Comparison of ENCODE assay signal across 18 cellular contexts in genomic region chr1:24126023-24126671, GRCh38. TPM values are rescaled to one million over a fixed set of nuclear protein-coding genes. Genes with fewer than 3 reads are reported as not detected.
DNase-seq lines count a peak whose midpoint lies in the region; ATAC-seq, FAIRE-seq and TF ChIP-seq lines count a peak whose summit lies in the region.
"Had no signal": no experiment of that assay in that cellular context is flagged by ENCODE, and none has a peak within 500 bp of the region (broad histone marks: within the 10 kb centered on the region; RNA-seq: fewer than 3 reads in every experiment).

No MANE protein-coding gene starts in this region.

- H3K9me3 Mint-ChIP-seq in mesothelial cell of epicardium: peaks cover 13% of the 10 kb centered on the region
- H3K9me3 Mint-ChIP-seq: neural crest cell had no signal

- intact Hi-C loops in endothelial cell of umbilical vein (cut with micrococcal nuclease) (no loop called here), OCI-LY7 (cut with micrococcal nuclease; ENCODE audit: unreplicated experiment) (no loop called here), lower lobe of right lung (cut with DNase I) (no loop called here)

- H3K4me1 Mint-ChIP-seq in mesothelial cell of epicardium: no peaks in the 10 kb centered on the region
- H3K4me1 Mint-ChIP-seq: neural crest cell had no signal

- TF ChIP-seq CTCF in endothelial cell of umbilical vein (IDR thresholded peaks at IDR 0.05; ENCODE audit: extremely low read depth in 1 of 2, insufficient read depth in 1 of 2, low read depth in 1 of 2, low read length in 2 of 2): no peak
- TF ChIP-seq CTCF in OCI-LY7 (conservative IDR thresholded peaks at IDR 0.05; ENCODE audit: low read length): no peak
- no peak for TF ChIP-seq CTCF in mesothelial cell of epicardium (IDR thresholded peaks at IDR 0.05; ENCODE audit: unreplicated experiment)
- no peak for TF ChIP-seq CTCF in lower lobe of right lung (IDR thresholded peaks at IDR 0.05)

- H3K27me3 ChIP-seq in MG63 (no peaks in the 10 kb centered on the region), endothelial cell of umbilical vein (ENCODE audit: control insufficient read depth in 2 of 2, insufficient read depth in 2 of 2, low read length in 2 of 2) (no peaks in the 10 kb centered on the region), lower lobe of right lung (ENCODE audit: low read depth) (no peaks in the 10 kb centered on the region)
- H3K27me3 ChIP-seq: adrenal gland had no signal

- CTCF ChIA-PET in endothelial cell of umbilical vein (lab: Charles Lee): interaction anchor here (1.0 to 1.6 kb wide), 5 partner anchors 10 to 55 kb away, joined by 3 to 8 read pairs (median 5); partner anchors contain the start of gene MYOM3
- CTCF ChIA-PET in OCI-LY7 (lab: Charles Lee; ENCODE audit: unreplicated experiment): no interaction called here

- H4K20me1 ChIP-seq in endothelial cell of umbilical vein (replicated peaks; ENCODE audit: control insufficient read depth, extremely low read depth, insufficient read depth, low read length) (no peaks in the 10 kb centered on the region), OCI-LY7 (ENCODE audit: insufficient read depth, low read length) (no peaks in the 10 kb centered on the region)

- BruUV-seq in endothelial cell of umbilical vein (replicated peaks; lab: Mats Ljungman, UMichigan) (no TSS peak), OCI-LY7 (replicated peaks; lab: Mats Ljungman, UMichigan) (no TSS peak)

- H3K9me1 ChIP-seq in endothelial cell of umbilical vein (replicated peaks; ENCODE audit: control insufficient read depth, extremely low read depth, insufficient read depth, low read length): no peaks in the 10 kb centered on the region

- TF ChIP-seq POLR2A in endothelial cell of umbilical vein (IDR thresholded peaks at IDR 0.05; ENCODE audit: low read depth, low read length): no peak

- no peaks in the 10 kb centered on the region for H3K9me2 ChIP-seq in OCI-LY7 (ENCODE audit: insufficient read depth, low read length)

- no peaks in the 10 kb centered on the region for H3K79me2 ChIP-seq in endothelial cell of umbilical vein (ENCODE audit: control insufficient read depth, insufficient read depth, low read length)
- H3K79me2 ChIP-seq in OCI-LY7 (ENCODE audit: insufficient read depth, low read depth, low read length): no peaks in the 10 kb centered on the region

- H3K4me1 ChIP-seq in endothelial cell of umbilical vein (ENCODE audit: control insufficient read depth, extremely low read depth, insufficient read depth, low read length): no peaks in the 10 kb centered on the region
- no peaks in the 10 kb centered on the region for H3K4me1 ChIP-seq in OCI-LY7 (ENCODE audit: insufficient read depth, low read length, poor library complexity, severe bottlenecking)
- no peaks in the 10 kb centered on the region for H3K4me1 ChIP-seq in lower lobe of right lung
- H3K4me1 ChIP-seq: adrenal gland, spleen had no signal

- H3K4me3 ChIP-seq in MG63 (no peak overlapping the region), endothelial cell of umbilical vein (replicated peaks in 1 of 3; ENCODE audit: insufficient read depth in 1 of 3, low read depth in 1 of 3, low read length in 3 of 3) (no peak overlapping the region), OCI-LY7 (ENCODE audit: low read depth, low read length, poor library complexity, severe bottlenecking) (no peak overlapping the region), lower lobe of right lung (no peak overlapping the region)
- H3K4me3 ChIP-seq: adrenal gland, spleen, thoracic aorta had no signal

- DNase-seq in EH (ENCODE audit: low read depth) (peak; percentile 55), MG63 (peak; percentile 38), endothelial cell of umbilical vein (ENCODE audit: low read depth, low spot score) (peak; percentile 14), lung microvascular endothelial cell (ENCODE audit: low read depth in 2 of 2) (peak; percentile 27 to 53), OCI-LY7 (ENCODE audit: low spot score) (no peak), mesothelial cell of epicardium (ENCODE audit: low spot score in 2 of 2, unreplicated experiment in 2 of 2) (no peak), NCI-H1048 (lab: John Stamatoyannopoulos, UW) (no peak), lower lobe of right lung (no peak)
- DNase-seq: activated T-cell treated with anti-CD3 and anti-CD28 coated beads, Interleukin-2, amount 50 U/mL, for 1 hour; adrenal gland; NK-92 treated with Interleukin-12 subunit alpha and Interleukin-12 subunit beta, amount 100 ng/mL, for 24 hours; spleen had no signal

- no peak overlapping the region for H3K9ac ChIP-seq in endothelial cell of umbilical vein (replicated peaks; ENCODE audit: extremely low read depth, insufficient read depth, low read length)

- H3K36me3 ChIP-seq in MG63 (no peaks in the 10 kb centered on the region), endothelial cell of umbilical vein (ENCODE audit: control insufficient read depth in 2 of 2, extremely low read depth in 1 of 2, insufficient read depth in 2 of 2, low read length in 2 of 2) (no peaks in the 10 kb centered on the region), OCI-LY7 (ENCODE audit: insufficient read depth, low read length) (no peaks in the 10 kb centered on the region), lower lobe of right lung (no peaks in the 10 kb centered on the region)
- H3K36me3 ChIP-seq: spleen, thoracic aorta had no signal

- H3K27ac Mint-ChIP-seq in mesothelial cell of epicardium: no peak overlapping the region

- no peaks in the 10 kb centered on the region for H3K36me3 Mint-ChIP-seq in mesothelial cell of epicardium

- FAIRE-seq in endothelial cell of umbilical vein (lab: Jason Lieb, UNC): no peak
- FAIRE-seq: keratinocyte had no signal

- H3K27ac ChIP-seq in endothelial cell of umbilical vein (ENCODE audit: insufficient read depth, low read depth, low read length) (no peak overlapping the region), OCI-LY7 (ENCODE audit: low read depth, low read length, poor library complexity, severe bottlenecking) (no peak overlapping the region), lower lobe of right lung (no peak overlapping the region)
- H3K27ac ChIP-seq: adrenal gland, spleen, thoracic aorta had no signal

- peaks cover 3% of the 10 kb centered on the region for H3K27me3 Mint-ChIP-seq in mesothelial cell of epicardium (ENCODE audit: low read depth)

- H3K9me3 ChIP-seq in MG63 (peaks cover 4% of the 10 kb centered on the region; the same call in 1 of the 2 replicates), endothelial cell of umbilical vein (replicated peaks; ENCODE audit: control insufficient read depth, insufficient read depth, low read length) (no peaks in the 10 kb centered on the region), OCI-LY7 (ENCODE audit: low read length) (no peaks in the 10 kb centered on the region), lower lobe of right lung (peaks cover 11% of the 10 kb centered on the region)
- H3K9me3 ChIP-seq: adrenal gland had no signal

- dilution Hi-C loops in endothelial cell of umbilical vein (cut with MboI; ENCODE audit: extremely low pct_ligation_motif_present, low sequenced_read_pairs): no loop called here

- ATAC-seq in lower lobe of right lung: no peak
- ATAC-seq: activated CD4-positive, CD25-positive, alpha-beta regulatory T cell treated with anti-CD3 and anti-CD28 coated beads, Interleukin-2, amount 50 U/mL, for 24 hours had no signal

- no peak overlapping the region for H3K4me3 Mint-ChIP-seq in mesothelial cell of epicardium
- H3K4me3 Mint-ChIP-seq: neural crest cell had no signal

- no peak overlapping the region for H3K4me2 ChIP-seq in endothelial cell of umbilical vein (ENCODE audit: insufficient read depth, low read length)
- no peak overlapping the region for H3K4me2 ChIP-seq in OCI-LY7 (ENCODE audit: low read length)

- H2AFZ ChIP-seq in endothelial cell of umbilical vein (ENCODE audit: low read depth, low read length) (no peak overlapping the region), OCI-LY7 (ENCODE audit: low read length) (no peak overlapping the region)

- POLR2A ChIA-PET in endothelial cell of umbilical vein (lab: Charles Lee) (no interaction called here), OCI-LY7 (lab: Charles Lee) (interaction anchor here (0.6 kb wide), 1 partner anchor 195 kb away, joined by 4 read pairs; no protein-coding TSS in a partner anchor)

TF ChIP-seq in endothelial cell of umbilical vein, 7 proteins besides CTCF, POLR2A, EP300 and RAD21 (continues in another document):
- no peak for TF ChIP-seq MYC (IDR thresholded peaks at IDR 0.05; ENCODE audit: low read depth, low read length)

RNA-seq across cellular contexts. Expression of gene MYOM3, which starts 14.2 kb away (rescaled TPM):
- total RNA-seq in MG63 (2014; rRNA removed; shearing (Covaris generic); ENCODE audit: low replicate concordance): 0.13 TPM in 1 of 2 replicates, not detected in the other
- total RNA-seq in endothelial cell of umbilical vein: 0.18 and 0.40 TPM in 2 replicates
- polyA plus RNA-seq in endothelial cell of umbilical vein: 0.06 and 0.11 TPM in 2 replicates
- 0.03 and 0.09 TPM in 2 replicates for polyA plus RNA-seq in endothelial cell of umbilical vein (2011; cell fraction: cytosol; rRNA removed)
- 0.14 and 0.22 TPM in 2 replicates for polyA plus RNA-seq in endothelial cell of umbilical vein (2011; cell fraction: nucleus; rRNA removed)
- polyA plus RNA-seq in endothelial cell of umbilical vein (2012): 0.15 and 0.20 TPM in 2 replicates
- 0.22 and 0.23 TPM in 2 replicates for polyA minus RNA-seq in endothelial cell of umbilical vein
- not detected for polyA minus RNA-seq in endothelial cell of umbilical vein (2011; cell fraction: cytosol; rRNA and poly(A)+ RNA removed)
- 0.10 TPM in 1 of 2 replicates, not detected in the other for polyA minus RNA-seq in endothelial cell of umbilical vein (2011; cell fraction: nucleus; rRNA and poly(A)+ RNA removed)
- under 0.01 TPM in 1 of 2 replicates, not detected in the other for total RNA-seq in lung microvascular endothelial cell
- not detected in 2 replicates for total RNA-seq in OCI-LY7 (2014; rRNA removed; shearing (Covaris generic))
- total RNA-seq in OCI-LY7 (2022): not detected in 2 replicates
- total RNA-seq in mesothelial cell of epicardium: 0.11 to 0.29 TPM (median 0.13 TPM) in 3 replicates
- 0.15 TPM for total RNA-seq in lower lobe of right lung
- total RNA-seq: fibroblast of villous mesenchyme, neural crest cell, spleen had no signal

RNA-seq across cellular contexts. Expression of gene IL22RA1, which starts 16.8 kb away (rescaled TPM):
- total RNA-seq in MG63 (2014; rRNA removed; shearing (Covaris generic); ENCODE audit: low replicate concordance): 0.86 TPM in 1 of 2 replicates, not detected in the other
- not detected in 2 replicates for total RNA-seq in endothelial cell of umbilical vein
- not detected in 2 replicates for polyA plus RNA-seq in endothelial cell of umbilical vein
- polyA plus RNA-seq in endothelial cell of umbilical vein (2011; cell fraction: cytosol; rRNA removed): not detected in 2 replicates
- polyA plus RNA-seq in endothelial cell of umbilical vein (2011; cell fraction: nucleus; rRNA removed): not detected in 2 replicates
- not detected in 2 replicates for polyA plus RNA-seq in endothelial cell of umbilical vein (2012)
- polyA minus RNA-seq in endothelial cell of umbilical vein: not detected in 2 replicates
- 0.92 TPM for polyA minus RNA-seq in endothelial cell of umbilical vein (2011; cell fraction: cytosol; rRNA and poly(A)+ RNA removed)
- polyA minus RNA-seq in endothelial cell of umbilical vein (2011; cell fraction: nucleus; rRNA and poly(A)+ RNA removed): not detected in 2 replicates
- not detected in 2 replicates for total RNA-seq in lung microvascular endothelial cell
- total RNA-seq in OCI-LY7 (2014; rRNA removed; shearing (Covaris generic)): not detected in 2 replicates
- not detected in 2 replicates for total RNA-seq in OCI-LY7 (2022)
- total RNA-seq in mesothelial cell of epicardium: 0.09 to 0.11 TPM in 2 of 3 replicates, not detected in the other
- total RNA-seq in lower lobe of right lung: 0.83 TPM
- total RNA-seq: dermis microvascular lymphatic vessel endothelial cell, fibroblast of villous mesenchyme, neural crest cell, spleen had no signal
- polyA plus RNA-seq: spleen had no signal

Comparison
In these comparisons a context has a peak if more than half of its experiments do, and no peak if none do; other contexts are left out.
1. DNase-seq: peak in EH (single experiment), MG63 (single experiment), endothelial cell of umbilical vein (single experiment) and lung microvascular endothelial cell (2 of 2); none in OCI-LY7 (single experiment), mesothelial cell of epicardium (0 of 2), NCI-H1048 (single experiment) and lower lobe of right lung (single experiment).